ENCODE assay signal across 13 cellular contexts in the genomic region with DNA sequence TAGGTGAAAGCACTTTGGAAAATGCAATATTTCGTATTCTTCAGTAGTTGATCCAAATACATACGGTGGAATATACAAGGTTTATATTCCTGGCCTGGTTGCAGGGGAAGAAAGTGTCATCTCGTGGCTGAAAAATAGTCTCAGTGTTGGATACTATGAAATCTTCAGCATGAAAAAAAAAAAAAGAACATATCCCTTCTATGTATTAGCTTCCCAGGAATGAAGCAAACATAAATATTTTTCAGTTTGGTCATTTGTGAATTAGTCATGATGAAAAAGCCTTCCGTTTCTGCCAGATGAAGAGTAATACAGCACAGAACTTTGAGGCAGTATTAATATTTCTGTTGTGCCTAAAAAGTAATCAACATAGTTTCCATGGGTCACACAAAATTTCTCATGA. TPM values are rescaled to one million over a fixed set of nuclear protein-coding genes. Genes with fewer than 3 reads are reported as not detected.
DNase-seq lines count a peak whose midpoint lies in the region; ATAC-seq, FAIRE-seq and TF ChIP-seq lines count a peak whose summit lies in the region.
"Had no signal": no experiment of that assay in that cellular context is flagged by ENCODE, and none has a peak within 500 bp of the region (broad histone marks: within the 10 kb centered on the region; RNA-seq: fewer than 3 reads in every experiment).

No MANE protein-coding gene starts in this region.

- H3K36me3 ChIP-seq in body of pancreas (replicated peaks in 1 of 2; ENCODE audit: insufficient read depth in 1 of 2, low read depth in 2 of 2) = peaks cover 0 to 3% of the 10 kb centered on the region in 2 donors
- H3K36me3 ChIP-seq in HepG2 (replicated peaks in 1 of 2; ENCODE audit: control insufficient read depth in 1 of 2, insufficient read depth in 2 of 2, low read length in 2 of 2) = no peaks in the 10 kb centered on the region
- no peaks in the 10 kb centered on the region for H3K36me3 ChIP-seq in CD4-positive, alpha-beta memory T cell (ENCODE audit: insufficient read depth, low read length)
- H3K36me3 ChIP-seq: right atrium auricular region had no signal

- H3K9me3 Mint-ChIP-seq in CD4-positive, alpha-beta memory T cell = peaks cover 0 to 5% (median 3%) of the 10 kb centered on the region in 8 donors
- H3K9me3 Mint-ChIP-seq: activated naive CD8-positive, alpha-beta T cell treated with anti-CD3 and anti-CD28 coated beads, Interleukin-2, amount 50 U/mL, for 24 hours had no signal

- DNase-seq in A172 (ENCODE audit: low spot score) (peak; percentile 44), HT1080 (ENCODE audit: low read depth) (peak; percentile 89), body of pancreas (no peak), iris pigment epithelial cell (ENCODE audit: low read depth) (peak; percentile 89), HepG2 (ENCODE audit: low spot score) (no peak), caudate nucleus (lab: John Stamatoyannopoulos, UW) (no peak)
- no peak for DNase-seq in CD4-positive, alpha-beta memory T cell
- DNase-seq: 8988T; activated naive CD8-positive, alpha-beta T cell treated with anti-CD3 and anti-CD28 coated beads, Interleukin-2, amount 50 U/mL, for 24 hours; DMS53; effector memory CD8-positive, alpha-beta T cell had no signal

- no peaks in the 10 kb centered on the region for H3K9me3 ChIP-seq in body of pancreas
- peaks cover 28% of the 10 kb centered on the region for H3K9me3 ChIP-seq in HepG2 (ENCODE audit: low read length)
- no peaks in the 10 kb centered on the region for H3K9me3 ChIP-seq in CD4-positive, alpha-beta memory T cell (ENCODE audit: control insufficient read depth in 1 of 2, low read length in 2 of 2)
- H3K9me3 ChIP-seq: right atrium auricular region had no signal

- H3K9ac ChIP-seq in HepG2 (ENCODE audit: insufficient read depth, low read depth, low read length) = no peak overlapping the region

- POLR2A ChIA-PET in HepG2 (lab: Yijun Ruan, JAX) = no interaction called here
- POLR2A ChIA-PET in CD4-positive, alpha-beta memory T cell (lab: Charles Lee; ENCODE audit: partially characterized antibody) = no interaction called here

- ATAC-seq in body of pancreas = no peak
- no peak for ATAC-seq in HepG2
- ATAC-seq in HG03159 (IDR thresholded peaks at IDR 0.05; ENCODE audit: unreplicated experiment) = no peak
- ATAC-seq: activated naive CD8-positive, alpha-beta T cell treated with anti-CD3 and anti-CD28 coated beads, Interleukin-2, amount 50 U/mL, for 24 hours; effector memory CD8-positive, alpha-beta T cell had no signal

- no TSS peak for BruUV-seq in HepG2 (replicated peaks; lab: Mats Ljungman, UMichigan)

- H3K4me1 ChIP-seq in body of pancreas = peaks cover 60% of the 10 kb centered on the region
- H3K4me1 ChIP-seq in HepG2 (ENCODE audit: insufficient read depth, low read length) = no peaks in the 10 kb centered on the region
- H3K4me1 ChIP-seq in CD4-positive, alpha-beta memory T cell (ENCODE audit: insufficient read depth, low read length) = no peaks in the 10 kb centered on the region
- H3K4me1 ChIP-seq: right atrium auricular region had no signal

- TF ChIP-seq POLR2A in body of pancreas (IDR thresholded peaks at IDR 0.05) = no peak
- no peak for TF ChIP-seq POLR2A in HepG2 (IDR thresholded peaks at IDR 0.05; ENCODE audit: insufficient read depth in 1 of 2, low read depth in 2 of 2, low read length in 2 of 2)

- no peaks in the 10 kb centered on the region for H3K27me3 ChIP-seq in body of pancreas
- no peaks in the 10 kb centered on the region for H3K27me3 ChIP-seq in HepG2 (ENCODE audit: control insufficient read depth in 1 of 2, insufficient read depth in 2 of 2, low read length in 2 of 2)
- no peaks in the 10 kb centered on the region for H3K27me3 ChIP-seq in CD4-positive, alpha-beta memory T cell (ENCODE audit: insufficient read depth, low read length)
- H3K27me3 ChIP-seq: right atrium auricular region had no signal

- no peak for TF ChIP-seq RAD21 in HepG2 (CRISPR knock-in tag; IDR thresholded peaks at IDR 0.05)

- WGBS in body of pancreas, 2 donors = 62 to 64% methylated on average over 3 to 4 of the region's 4 CpGs
- WGBS in HepG2 (ENCODE audit: low lambda C conversion rate) = 4% methylated on average over 3 of the region's 4 CpGs

- TF ChIP-seq EP300 in HepG2 (IDR thresholded peaks at IDR 0.05; ENCODE audit: low read depth in 2 of 2, low read length in 2 of 2) = no peak
- TF ChIP-seq EP300 in HepG2 (CRISPR knock-in tag; IDR thresholded peaks at IDR 0.05; ENCODE audit: borderline replicate concordance) = no peak

- H3K27me3 Mint-ChIP-seq in CD4-positive, alpha-beta memory T cell = no peaks in the 10 kb centered on the region
- H3K27me3 Mint-ChIP-seq: effector memory CD8-positive, alpha-beta T cell had no signal

- TF ChIP-seq CTCF in body of pancreas (IDR thresholded peaks at IDR 0.05) (no peak), HepG2 (CRISPR knock-in tag; IDR thresholded peaks at IDR 0.05) (no peak)

- H3K4me3 ChIP-seq in body of pancreas (no peak overlapping the region), HepG2 (replicated peaks in 1 of 3; ENCODE audit: insufficient read depth in 1 of 3, low read depth in 2 of 3, low read length in 3 of 3) (no peak overlapping the region)
- H3K4me3 ChIP-seq in CD4-positive, alpha-beta memory T cell (ENCODE audit: low read length in 2 of 2) = no peak overlapping the region
- H3K4me3 ChIP-seq: right atrium auricular region had no signal

- H3K27ac Mint-ChIP-seq in CD4-positive, alpha-beta memory T cell = no peak overlapping the region
- H3K27ac Mint-ChIP-seq: activated naive CD8-positive, alpha-beta T cell treated with anti-CD3 and anti-CD28 coated beads, Interleukin-2, amount 50 U/mL, for 24 hours; effector memory CD8-positive, alpha-beta T cell had no signal

- no peaks in the 10 kb centered on the region for H3K79me2 ChIP-seq in HepG2 (ENCODE audit: insufficient read depth, low read length)

- CTCF ChIA-PET in HepG2 (lab: Yijun Ruan, JAX; ENCODE audit: low intra/inter-chr PET ratio, low total read pairs) = no interaction called here
- CTCF ChIA-PET in CD4-positive, alpha-beta memory T cell (lab: Charles Lee; ENCODE audit: partially characterized antibody) = no interaction called here

- no peaks in the 10 kb centered on the region for H4K20me1 ChIP-seq in HepG2 (ENCODE audit: insufficient read depth, low read length)

- H3K27ac ChIP-seq in body of pancreas = peak overlapping the region in 3 of 4 donors; percentile 56 to 80 (median 64)
- H3K27ac ChIP-seq in HepG2 (ENCODE audit: extremely low read length, insufficient read depth, low read length) = no peak overlapping the region
- no peak overlapping the region for H3K27ac ChIP-seq in caudate nucleus (ENCODE audit: low read depth, low read length)
- H3K27ac ChIP-seq in CD4-positive, alpha-beta memory T cell (ENCODE audit: low read depth, low read length) = no peak overlapping the region
- H3K27ac ChIP-seq: right atrium auricular region had no signal

- no peak overlapping the region for H2AFZ ChIP-seq in HepG2 (ENCODE audit: low read length)

- no peak overlapping the region for H3K4me2 ChIP-seq in HepG2 (ENCODE audit: low read depth, low read length)

- H3K4me3 Mint-ChIP-seq in CD4-positive, alpha-beta memory T cell = no peak overlapping the region
- H3K4me3 Mint-ChIP-seq: activated naive CD8-positive, alpha-beta T cell treated with anti-CD3 and anti-CD28 coated beads, Interleukin-2, amount 50 U/mL, for 24 hours; effector memory CD8-positive, alpha-beta T cell had no signal

- intact Hi-C loops in body of pancreas (cut with DNase I) = no loop called here
- intact Hi-C loops in HepG2 (cut with micrococcal nuclease; ENCODE audit: unreplicated experiment) = no loop called here
- intact Hi-C loops in CD4-positive, alpha-beta memory T cell (cut with micrococcal nuclease) = no loop called here

- no peak for FAIRE-seq in HepG2 (lab: Jason Lieb, UNC)

- in situ Hi-C loops in HepG2 (cut with HindIII; ENCODE audit: extremely low pct_ligation_motif_present, low pct_unique_long_range_greater_than_20kb) = no loop called here

- H3K4me1 Mint-ChIP-seq in CD4-positive, alpha-beta memory T cell = no peaks in the 10 kb centered on the region
- H3K4me1 Mint-ChIP-seq: activated naive CD8-positive, alpha-beta T cell treated with anti-CD3 and anti-CD28 coated beads, Interleukin-2, amount 50 U/mL, for 24 hours had no signal

- H3K36me3 Mint-ChIP-seq in CD4-positive, alpha-beta memory T cell = no peaks in the 10 kb centered on the region

TF ChIP-seq in HepG2, 621 proteins besides CTCF, POLR2A, EP300 and RAD21 (continues in another document):
- TF ChIP-seq HMG20B (CRISPR knock-in tag; conservative IDR thresholded peaks at IDR 0.05) = no peak

RNA-seq across cellular contexts. Expression of a gene that starts 36.7 kb away (rescaled TPM):
- 3.6 and 11.5 TPM in 2 replicates for total RNA-seq in A172 (2014; rRNA removed; shearing (Covaris generic))
- total RNA-seq in HT1080 (2014; rRNA removed; shearing (Covaris generic)) = 6.7 and 7.2 TPM in 2 replicates
- polyA plus RNA-seq in HT1080 (2015; cell fraction: cytosol; rRNA removed) = 0.78 and 0.84 TPM in 2 replicates
- polyA plus RNA-seq in HT1080 (2015; cell fraction: nucleus; rRNA removed) = 8.0 and 9.4 TPM in 2 replicates
- 100 to 1,000 TPM in 1 of 2 donors, 10 to 100 TPM in 1; 37.6 to 114 TPM for total RNA-seq in body of pancreas
- not detected in 2 replicates for total RNA-seq in HepG2 (2016; rRNA removed; fragmentation: Illumina TruSeq; extraction: Trizol)
- total RNA-seq in HepG2 (2016; cell fraction: cytosol; rRNA removed; fragmentation: Illumina TruSeq; extraction: Trizol; ENCODE audit: low read depth) = not detected in 2 replicates
- total RNA-seq in HepG2 (2016; cell fraction: insoluble cytoplasmic fraction; rRNA removed; fragmentation: Illumina TruSeq; extraction: Trizol) = not detected in 2 replicates
- not detected in 2 replicates for total RNA-seq in HepG2 (2016; cell fraction: membrane; rRNA removed; fragmentation: Illumina TruSeq; extraction: Trizol)
- 0.06 TPM in 1 of 2 replicates, not detected in the other for total RNA-seq in HepG2 (2016; cell fraction: nucleus; rRNA removed; fragmentation: Illumina TruSeq; extraction: Trizol)
- polyA plus RNA-seq in HepG2 (2011; rRNA removed) = 0.16 TPM in 1 of 2 replicates, not detected in the other
- polyA plus RNA-seq in HepG2 (2011; cell fraction: cytosol; rRNA removed) = not detected in 2 replicates
- polyA plus RNA-seq in HepG2 (2011; cell fraction: nucleus; rRNA removed) = not detected in 2 replicates
- not detected in 2 replicates for polyA plus RNA-seq in HepG2 (2012)
- polyA plus RNA-seq in HepG2 (2016; cell fraction: cytosol; fragmentation: Illumina TruSeq; extraction: Trizol; ENCODE audit: low read depth) = not detected in 2 replicates
- polyA plus RNA-seq in HepG2 (2016; cell fraction: insoluble cytoplasmic fraction; fragmentation: Illumina TruSeq; extraction: Trizol; ENCODE audit: low read depth) = not detected in 2 replicates
- not detected in 2 replicates for polyA plus RNA-seq in HepG2 (2016; cell fraction: membrane; fragmentation: Illumina TruSeq; extraction: Trizol; ENCODE audit: low read depth)
- polyA plus RNA-seq in HepG2 (2016; cell fraction: nucleus; fragmentation: Illumina TruSeq; extraction: Trizol; ENCODE audit: insufficient read depth, low read depth) = not detected in 2 replicates
- polyA minus RNA-seq in HepG2 (2011; rRNA and poly(A)+ RNA removed; ENCODE audit: low replicate concordance) = 7.6 TPM in 1 of 2 replicates, not detected in the other
- polyA minus RNA-seq in HepG2 (2011; cell fraction: cytosol; rRNA and poly(A)+ RNA removed) = not detected in 2 replicates
- 0.26 TPM in 1 of 2 replicates, not detected in the other for polyA minus RNA-seq in HepG2 (2011; cell fraction: nucleus; rRNA and poly(A)+ RNA removed)
- total RNA-seq in CD4-positive, alpha-beta memory T cell = under 1 TPM in 1 of 2 experiments, not detected in 1; 0.03 TPM
- not detected for polyA plus RNA-seq in CD4-positive, alpha-beta memory T cell

Comparison
In these comparisons a context has a peak if more than half of its experiments do, and no peak if none do; other contexts are left out.
1. DNase-seq: peak in A172 (single experiment), HT1080 (single experiment) and iris pigment epithelial cell (single experiment); none in body of pancreas (0 of 4), HepG2 (single experiment), caudate nucleus (0 of 61) and CD4-positive, alpha-beta memory T cell (0 of 5).
2. H3K27ac ChIP-seq: peak in body of pancreas (3 of 4); none in HepG2 (single experiment), caudate nucleus (single experiment) and CD4-positive, alpha-beta memory T cell (single experiment).